6 cellular contexts compared by ENCODE assay signal in genomic region chr1:226455843-226456242, GRCh38.
"Had no signal": no experiment of that assay in that cellular context is flagged by ENCODE, and none has a peak within 500 bp of the region (broad histone marks: within the 10 kb centered on the region; RNA-seq: fewer than 3 reads in every experiment).

No MANE protein-coding gene starts in this region.

- H3K4me3 Mint-ChIP-seq: GM23338, H9, HFFc6, IgD-negative memory B cell had no signal

- DNase-seq: H9, HCEC 1CT, HFFc6, KBM-7 had no signal

- ATAC-seq: GM23338 had no signal

- H3K9me3 Mint-ChIP-seq: GM23338, H9, HFFc6 had no signal

- H3K4me3 ChIP-seq: GM23338 had no signal

- H3K27ac Mint-ChIP-seq: GM23338, H9, HFFc6, IgD-negative memory B cell had no signal

- H3K4me2 ChIP-seq: GM23338 had no signal

- H2AFZ ChIP-seq: GM23338 had no signal

- H3K36me3 Mint-ChIP-seq: IgD-negative memory B cell had no signal
